ENCODE assay signal across 8 cellular contexts in genomic region chr1:25503551-25504426, GRCh38. TPM values are rescaled to one million over a fixed set of nuclear protein-coding genes. Genes with fewer than 3 reads are reported as not detected.
DNase-seq lines count a peak whose midpoint lies in the region; ATAC-seq and TF ChIP-seq lines count a peak whose summit lies in the region.

No MANE protein-coding gene starts in this region.

- in situ Hi-C loops in GM13977 (cut with MboI; ENCODE audit: low pct_unique_long_range_greater_than_20kb, low sequenced_read_pairs, unreplicated experiment) = no loop called here

- DNase-seq in A172 (ENCODE audit: low spot score) (peak; percentile 8), GM13977 (ENCODE audit: low spot score) (no peak), RWPE2 (ENCODE audit: low spot score) (no peak), iPS-NIHi11 (ENCODE audit: low spot score) (peak; percentile 72)
- DNase-seq in activated naive CD4-positive, alpha-beta T cell treated with anti-CD3 and anti-CD28 coated beads, Interleukin-2, amount 50 U/mL, for 16 hours = peak; percentile 75
- peak; percentile 51 for DNase-seq in stimulated activated CD4-positive, alpha-beta T cell treated with anti-CD3 and anti-CD28 coated beads, Interleukin-4, amount 100 ng/mL, for 48 hours (ENCODE audit: low read depth in 2 of 2)

- TF ChIP-seq CTCF in GM13977 (IDR thresholded peaks at IDR 0.05; ENCODE audit: extremely low read depth, insufficient read depth, missing control alignments) = peak; percentile 64
- peak; percentile 63 for TF ChIP-seq CTCF in RWPE2 (IDR thresholded peaks at IDR 0.05; ENCODE audit: poor library complexity, severe bottlenecking)

- no peaks in the 10 kb centered on the region for H3K9me3 ChIP-seq in RWPE2 (ENCODE audit: severe bottlenecking)

- no peak overlapping the region for H3K4me3 ChIP-seq in RWPE2 (ENCODE audit: severe bottlenecking)

- ATAC-seq in RWPE2 (ENCODE audit: low read depth) (peak; percentile 82), HG03135 (IDR thresholded peaks at IDR 0.05; ENCODE audit: unreplicated experiment) (no peak), HG03280 (IDR thresholded peaks at IDR 0.05; ENCODE audit: unreplicated experiment) (no peak)

- H3K27ac ChIP-seq in RWPE2 (ENCODE audit: poor library complexity, severe bottlenecking) = no peak overlapping the region

- no peaks in the 10 kb centered on the region for H3K27me3 ChIP-seq in RWPE2 (ENCODE audit: insufficient read depth, poor library complexity, severe bottlenecking)

- H3K4me1 ChIP-seq in RWPE2 (ENCODE audit: insufficient read depth, poor library complexity, severe bottlenecking) = peaks cover 4% of the 10 kb centered on the region

- no peaks in the 10 kb centered on the region; the same call in 1 of the 2 replicates for H3K36me3 ChIP-seq in RWPE2 (ENCODE audit: low read depth)

RNA-seq across cellular contexts. Expression of gene LDLRAP1, which starts 39.6 kb away (rescaled TPM):
- total RNA-seq in A172 (2014; rRNA removed; shearing (Covaris generic)) = 8.0 and 12.7 TPM in 2 replicates

Comparison
In these comparisons a context has a peak if more than half of its experiments do, and no peak if none do; other contexts are left out.
1. DNase-seq: peak in A172 (single experiment), activated naive CD4-positive, alpha-beta T cell treated with anti-CD3 and anti-CD28 coated beads, Interleukin-2, amount 50 U/mL, for 16 hours (single experiment), iPS-NIHi11 (single experiment) and stimulated activated CD4-positive, alpha-beta T cell treated with anti-CD3 and anti-CD28 coated beads, Interleukin-4, amount 100 ng/mL, for 48 hours (2 of 2); none in GM13977 (single experiment) and RWPE2 (single experiment).